ENCODE assay signal across 20 cellular contexts in the genomic region with DNA sequence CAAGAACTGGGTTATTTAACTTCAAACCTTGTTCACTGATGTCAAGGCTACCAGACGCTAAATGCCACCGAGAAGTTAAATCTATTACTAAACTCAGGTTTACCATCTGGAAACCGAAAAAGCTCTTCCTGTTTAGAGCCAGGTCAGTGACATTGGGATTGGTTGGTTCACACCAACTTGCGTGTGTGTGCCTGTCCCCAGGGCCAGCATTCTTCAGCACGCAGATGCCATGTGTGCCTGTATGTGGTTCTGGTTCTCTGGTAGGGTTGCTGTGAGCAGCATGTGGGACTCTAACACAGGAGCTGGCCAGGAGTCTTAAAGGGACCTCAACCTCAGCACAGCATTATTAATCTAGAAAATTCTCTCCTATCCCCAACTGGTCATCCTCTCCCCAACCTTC. TPM values are rescaled to one million over a fixed set of nuclear protein-coding genes. Genes with fewer than 3 reads are reported as not detected.
A peak's percentile ranks its signal among the peaks of the same experiment; 100 is the strongest.
DNase-seq lines count a peak whose midpoint lies in the region; TF ChIP-seq lines count a peak whose summit lies in the region.
"Had no signal": no experiment of that assay in that cellular context is flagged by ENCODE, and none has a peak within 500 bp of the region (broad histone marks: within the 10 kb centered on the region; RNA-seq: fewer than 3 reads in every experiment).

No MANE protein-coding gene starts in this region.

- peak overlapping the region; percentile 34 for H3K27ac ChIP-seq in fibroblast of lung (ENCODE audit: insufficient read depth, low read length)
- no peak overlapping the region for H3K27ac ChIP-seq in osteoblast (ENCODE audit: low read depth, low read length)
- H3K27ac ChIP-seq: HL-60 had no signal

- H2AFZ ChIP-seq in fibroblast of lung (ENCODE audit: low read length) = peak overlapping the region; percentile 8
- no peak overlapping the region for H2AFZ ChIP-seq in osteoblast (ENCODE audit: low read length)

- no peak for TF ChIP-seq CTCF in AG10803 (conservative IDR thresholded peaks at IDR 0.05; ENCODE audit: low read length)
- TF ChIP-seq CTCF in CD14-positive monocyte (IDR thresholded peaks at IDR 0.05) = no peak
- no peak for TF ChIP-seq CTCF in fibroblast of lung (conservative IDR thresholded peaks at IDR 0.05 in 1 of 2, IDR thresholded peaks at IDR 0.05 in 1 of 2; ENCODE audit: low read depth in 1 of 2, low read length in 2 of 2)
- TF ChIP-seq CTCF in osteoblast (IDR thresholded peaks at IDR 0.05; ENCODE audit: extremely low read depth, low read depth, low read length) = no peak

- peaks cover 0 to 5% of the 10 kb centered on the region in 2 donors for H3K36me3 Mint-ChIP-seq in CD14-positive monocyte

- H3K4me3 ChIP-seq in AG10803 (ENCODE audit: low read length) (no peak overlapping the region), fibroblast of lung (replicated peaks in 1 of 4; ENCODE audit: control extremely low read depth in 1 of 4, insufficient read depth in 1 of 4, low read depth in 3 of 4, low read length in 4 of 4) (no peak overlapping the region), osteoblast (ENCODE audit: insufficient read depth, low read length) (no peak overlapping the region)
- H3K4me3 ChIP-seq: MG63 had no signal

- H3K4me2 ChIP-seq in fibroblast of lung (ENCODE audit: extremely low read depth, insufficient read depth, low read length) (no peak overlapping the region), osteoblast (ENCODE audit: insufficient read depth, low read length) (no peak overlapping the region)

- H3K4me3 Mint-ChIP-seq in CD14-positive monocyte = no peak overlapping the region
- H3K4me3 Mint-ChIP-seq: CD4-positive, CD25-positive, alpha-beta regulatory T cell; H9 had no signal

- no peaks in the 10 kb centered on the region for H3K36me3 ChIP-seq in fibroblast of lung (ENCODE audit: control insufficient read depth, insufficient read depth, low read length)
- no peaks in the 10 kb centered on the region for H3K36me3 ChIP-seq in osteoblast (ENCODE audit: insufficient read depth, low read length)
- H3K36me3 ChIP-seq: MG63 had no signal

- peaks cover 0 to 2% (median 1%) of the 10 kb centered on the region in 3 donors for H3K27me3 Mint-ChIP-seq in CD14-positive monocyte (ENCODE audit: low read depth in 3 of 3)

- H3K9me3 ChIP-seq in fibroblast of lung (ENCODE audit: control insufficient read depth, insufficient read depth, low read depth, low read length) (no peaks in the 10 kb centered on the region), osteoblast (ENCODE audit: low read depth, low read length) (no peaks in the 10 kb centered on the region)
- H3K9me3 ChIP-seq: Caco-2, MG63 had no signal

- intact Hi-C loops in CD14-positive monocyte (cut with micrococcal nuclease) = no loop called here

- H3K79me2 ChIP-seq in fibroblast of lung (ENCODE audit: control insufficient read depth, insufficient read depth, low read length) (no peaks in the 10 kb centered on the region), osteoblast (ENCODE audit: insufficient read depth, low read length) (no peaks in the 10 kb centered on the region)

- no peak overlapping the region for H3K27ac Mint-ChIP-seq in CD14-positive monocyte
- H3K27ac Mint-ChIP-seq: CD4-positive, CD25-positive, alpha-beta regulatory T cell; H9 had no signal

- H4K20me1 ChIP-seq in fibroblast of lung (ENCODE audit: control insufficient read depth, extremely low read depth, insufficient read depth, low read length) = no peaks in the 10 kb centered on the region
- H4K20me1 ChIP-seq in osteoblast (ENCODE audit: insufficient read depth, low read length) = no peaks in the 10 kb centered on the region

- H3K27me3 ChIP-seq in fibroblast of lung (ENCODE audit: control insufficient read depth, insufficient read depth, low read length) (no peaks in the 10 kb centered on the region), osteoblast (ENCODE audit: insufficient read depth, low read length) (no peaks in the 10 kb centered on the region)
- H3K27me3 ChIP-seq: MG63 had no signal

- H3K4me1 Mint-ChIP-seq in CD14-positive monocyte = peaks cover 3% of the 10 kb centered on the region

- H3K9ac ChIP-seq in fibroblast of lung (ENCODE audit: insufficient read depth, low read length) = no peak overlapping the region

- peaks cover 0 to 2% (median 0%) of the 10 kb centered on the region in 7 donors for H3K9me3 Mint-ChIP-seq in CD14-positive monocyte
- H3K9me3 Mint-ChIP-seq: CD4-positive, CD25-positive, alpha-beta regulatory T cell; H9 had no signal

- H3K4me1 ChIP-seq in fibroblast of lung (ENCODE audit: control insufficient read depth, extremely low read depth, insufficient read depth, low read length) = peaks cover 31% of the 10 kb centered on the region
- H3K4me1 ChIP-seq in osteoblast (ENCODE audit: insufficient read depth, low read length) = no peaks in the 10 kb centered on the region
- H3K4me1 ChIP-seq: Caco-2 had no signal

- peak; percentile 38 for DNase-seq in AG10803 (ENCODE audit: low read depth)
- peak; percentile 10 for DNase-seq in CD14-positive monocyte (ENCODE audit: low spot score)
- no peak for DNase-seq in fibroblast of lung (ENCODE audit: low read depth in 2 of 2)
- DNase-seq in osteoblast (ENCODE audit: insufficient read length, low spot score, missing footprints) = peak; percentile 10
- no peak for DNase-seq in HT-29 (ENCODE audit: low spot score)
- DNase-seq in activated T-cell treated with anti-CD3 and anti-CD28 coated beads, Interleukin-2, amount 50 U/mL, for 1 hour = no peak
- DNase-seq in hypothalamus (lab: John Stamatoyannopoulos, UW) = no peak
- DNase-seq: Caco-2; CD4-positive, CD25-positive, alpha-beta regulatory T cell; H9; Kasumi-1; MG63; NCI-H1092; NCI-H2081; NCI-H2171 treated with DMSO at 0.1 percent for 48 hours; NCI-H510A; NCI-H748 treated with DMSO at 0.1 percent for 48 hours; SHP77 had no signal

RNA-seq across cellular contexts. Expression of a gene that starts 18.1 kb away (rescaled TPM):
- not detected for polyA plus RNA-seq in CD14-positive monocyte
- total RNA-seq in fibroblast of lung = 98.1 and 148 TPM in 2 replicates
- polyA plus RNA-seq in fibroblast of lung = 40.5 and 64.9 TPM in 2 replicates
- 86.7 and 151 TPM in 2 replicates for polyA plus RNA-seq in fibroblast of lung (2012)
- 102 and 172 TPM in 2 replicates for polyA minus RNA-seq in fibroblast of lung (ENCODE audit: low replicate concordance)
- 10.3 and 11.6 TPM in 2 replicates for total RNA-seq in osteoblast
- 0.08 TPM in 1 of 2 replicates, not detected in the other for total RNA-seq in HT-29 (2014; rRNA removed; shearing (Covaris generic))
- total RNA-seq: CD4-positive, CD25-positive, alpha-beta regulatory T cell; H9; OCI-LY7 had no signal
- polyA plus RNA-seq: CD4-positive, CD25-positive, alpha-beta regulatory T cell had no signal

Comparison
In these comparisons a context has a peak if more than half of its experiments do, and no peak if none do; other contexts are left out.
1. DNase-seq: peak in AG10803 (single experiment), CD14-positive monocyte (single experiment) and osteoblast (single experiment); none in fibroblast of lung (0 of 2), HT-29 (single experiment), activated T-cell treated with anti-CD3 and anti-CD28 coated beads, Interleukin-2, amount 50 U/mL, for 1 hour (single experiment) and hypothalamus (0 of 51).